In genomic region chr16:23877107-23878070, GRCh38 we compare ENCODE assay signal across 11 cellular contexts. TPM values are rescaled to one million over a fixed set of nuclear protein-coding genes. Genes with fewer than 3 reads are reported as not detected.
DNase-seq lines count a peak whose midpoint lies in the region; ATAC-seq and TF ChIP-seq lines count a peak whose summit lies in the region.
"Had no signal": no experiment of that assay in that cellular context is flagged by ENCODE, and none has a peak within 500 bp of the region (broad histone marks: within the 10 kb centered on the region; RNA-seq: fewer than 3 reads in every experiment).

No MANE protein-coding gene starts in this region.

- peaks cover 15% of the 10 kb centered on the region for H3K36me3 Mint-ChIP-seq in activated CD8-positive, alpha-beta memory T cell treated with anti-CD3 and anti-CD28 coated beads, Interleukin-2, amount 10 ng/mL, durations not matched to agents 7 days and 5 days
- H3K36me3 Mint-ChIP-seq in activated naive CD4-positive, alpha-beta T cell treated with anti-CD3 and anti-CD28 coated beads, Interleukin-2, amount 50 U/mL, for 72 hours = peaks cover 0 to 3% of the 10 kb centered on the region in 2 donors

- H3K4me1 ChIP-seq in Loucy (ENCODE audit: insufficient read depth, low read length, poor library complexity, severe bottlenecking) (peaks cover 59% of the 10 kb centered on the region), SJCRH30 (no peaks in the 10 kb centered on the region)

- CTCF ChIA-PET in activated CD8-positive, alpha-beta memory T cell treated with anti-CD3 and anti-CD28 coated beads, Interleukin-2, amount 10 ng/mL, durations not matched to agents 7 days and 5 days (lab: Charles Lee) = interaction anchor here (0.6 to 3.7 kb wide), 16 partner anchors 9 to 862 kb away, joined by 3 to 34 read pairs (median 4); no protein-coding TSS in a partner anchor

- H3K9ac ChIP-seq in Loucy (ENCODE audit: low read depth, low read length, poor library complexity, severe bottlenecking) = peak overlapping the region; percentile 1

- intact Hi-C loops in posterior vena cava (cut with DNase I) = no loop called here

- TF ChIP-seq CTCF in Loucy (conservative IDR thresholded peaks at IDR 0.05; ENCODE audit: low read length) = peak; percentile 77

- peaks cover 3% of the 10 kb centered on the region; the same call in 1 of the 2 replicates for H3K36me3 ChIP-seq in Loucy (ENCODE audit: insufficient read depth, low read length)
- no peaks in the 10 kb centered on the region for H3K36me3 ChIP-seq in SJCRH30
- H3K36me3 ChIP-seq: ovary had no signal

- no peak overlapping the region for H3K4me2 ChIP-seq in Loucy (ENCODE audit: low read depth, low read length, poor library complexity, severe bottlenecking)

- no peaks in the 10 kb centered on the region for H4K20me1 ChIP-seq in Loucy (ENCODE audit: insufficient read depth, low read length, poor library complexity, severe bottlenecking)

- no peaks in the 10 kb centered on the region for H3K9me2 ChIP-seq in Loucy (replicated peaks; ENCODE audit: low read depth, low read length)

- peaks cover 80% of the 10 kb centered on the region for H3K79me2 ChIP-seq in Loucy (ENCODE audit: insufficient read depth, low read length)

- no peak overlapping the region for H2AFZ ChIP-seq in Loucy (ENCODE audit: low read length)

- no peaks in the 10 kb centered on the region for H3F3A ChIP-seq in Loucy (ENCODE audit: low read depth)

- H3K27me3 ChIP-seq in Loucy (ENCODE audit: insufficient read depth, low read length, poor library complexity, severe bottlenecking) = no peaks in the 10 kb centered on the region
- H3K27me3 ChIP-seq in SJCRH30 = no peaks in the 10 kb centered on the region
- H3K27me3 ChIP-seq: ovary had no signal

- no peak overlapping the region for H3K27ac ChIP-seq in SJCRH30
- H3K27ac ChIP-seq: ovary had no signal

- no peak for DNase-seq in activated CD8-positive, alpha-beta memory T cell treated with anti-CD3 and anti-CD28 coated beads, Interleukin-2, amount 10 ng/mL, durations not matched to agents 7 days and 5 days
- DNase-seq in activated CD8-positive, alpha-beta memory T cell treated with anti-CD3 and anti-CD28 coated beads, Interleukin-2, amount 50 U/mL, for 48 hours = no peak
- DNase-seq in activated naive CD4-positive, alpha-beta T cell treated with anti-CD3 and anti-CD28 coated beads, Interleukin-2, amount 50 U/mL, for 72 hours (ENCODE audit: low spot score in 2 of 2) = no peak
- no peak for DNase-seq in stimulated activated naive CD8-positive, alpha-beta T cell treated with anti-CD3 and anti-CD28 coated beads, Interleukin-15, Interleukin-2, amounts not matched to agents 100 U/mL and 50 U/mL, for 24 hours
- no peak for DNase-seq in GF-D8 (lab: John Stamatoyannopoulos, UW)
- DNase-seq in SJCRH30 = no peak
- no peak for DNase-seq in posterior vena cava (ENCODE audit: low spot score)
- DNase-seq: ovary; SHP77 treated with DMSO at 0.1 percent for 48 hours; stimulated activated CD4-positive, alpha-beta T cell treated with anti-CD3 and anti-CD28 coated beads, Interleukin-4, amount 100 ng/mL, for 4 hours had no signal

- ATAC-seq in activated CD8-positive, alpha-beta memory T cell treated with anti-CD3 and anti-CD28 coated beads, Interleukin-2, amount 10 ng/mL, durations not matched to agents 7 days and 5 days = no peak
- ATAC-seq in activated naive CD4-positive, alpha-beta T cell treated with anti-CD3 and anti-CD28 coated beads, Interleukin-2, amount 50 U/mL, for 72 hours = peak; percentile 61 to 70
- peak; percentile 24 for ATAC-seq in stimulated activated naive CD8-positive, alpha-beta T cell treated with anti-CD3 and anti-CD28 coated beads, Interleukin-15, Interleukin-2, amounts not matched to agents 100 U/mL and 50 U/mL, for 24 hours

- H3K9me3 ChIP-seq in Loucy (ENCODE audit: insufficient read depth, low read depth, low read length) (no peaks in the 10 kb centered on the region), SJCRH30 (replicated peaks) (no peaks in the 10 kb centered on the region)
- H3K9me3 ChIP-seq: ovary had no signal

- H3K4me3 ChIP-seq in Loucy (ENCODE audit: low read length, poor library complexity, severe bottlenecking) (no peak overlapping the region), SJCRH30 (no peak overlapping the region)
- H3K4me3 ChIP-seq: ovary had no signal

- peak overlapping the region; percentile 54 for H3K27ac Mint-ChIP-seq in activated CD8-positive, alpha-beta memory T cell treated with anti-CD3 and anti-CD28 coated beads, Interleukin-2, amount 10 ng/mL, durations not matched to agents 7 days and 5 days
- H3K27ac Mint-ChIP-seq in activated naive CD4-positive, alpha-beta T cell treated with anti-CD3 and anti-CD28 coated beads, Interleukin-2, amount 50 U/mL, for 72 hours = peak overlapping the region in 1 of 2 donors; percentile 16

- H3K9me3 Mint-ChIP-seq in activated CD8-positive, alpha-beta memory T cell treated with anti-CD3 and anti-CD28 coated beads, Interleukin-2, amount 10 ng/mL, durations not matched to agents 7 days and 5 days (ENCODE audit: low read depth) = no peaks in the 10 kb centered on the region
- no peaks in the 10 kb centered on the region for H3K9me3 Mint-ChIP-seq in activated naive CD4-positive, alpha-beta T cell treated with anti-CD3 and anti-CD28 coated beads, Interleukin-2, amount 50 U/mL, for 72 hours

- H3K4me3 Mint-ChIP-seq in activated CD8-positive, alpha-beta memory T cell treated with anti-CD3 and anti-CD28 coated beads, Interleukin-2, amount 10 ng/mL, durations not matched to agents 7 days and 5 days = no peak overlapping the region

- peaks cover 80% of the 10 kb centered on the region for H3K4me1 Mint-ChIP-seq in activated CD8-positive, alpha-beta memory T cell treated with anti-CD3 and anti-CD28 coated beads, Interleukin-2, amount 10 ng/mL, durations not matched to agents 7 days and 5 days

- no peaks in the 10 kb centered on the region for H3K27me3 Mint-ChIP-seq in activated CD8-positive, alpha-beta memory T cell treated with anti-CD3 and anti-CD28 coated beads, Interleukin-2, amount 10 ng/mL, durations not matched to agents 7 days and 5 days

RNA-seq across cellular contexts. Expression of gene PRKCB, which starts 41.6 kb away (rescaled TPM):
- 100 to 1,000 TPM in 1 of 2 experiments, 10 to 100 TPM in 1; 98.5 to 125 TPM for total RNA-seq in activated CD8-positive, alpha-beta memory T cell treated with anti-CD3 and anti-CD28 coated beads, Interleukin-2, amount 10 ng/mL, durations not matched to agents 7 days and 5 days
- 10 to 100 TPM; 47.8 to 89.9 TPM for total RNA-seq in activated naive CD4-positive, alpha-beta T cell treated with anti-CD3 and anti-CD28 coated beads, Interleukin-2, amount 50 U/mL, for 72 hours
- total RNA-seq in SJCRH30 (2014; rRNA removed; shearing (Covaris generic)) = not detected in 2 replicates
- total RNA-seq in posterior vena cava = 10 to 100 TPM; 17.5 to 26.9 TPM

Comparison
In these comparisons a context has a peak if more than half of its experiments do, and no peak if none do; other contexts are left out.
1. RNA of gene PRKCB, which starts 41.6 kb away (total RNA-seq): 98.5 to 125 TPM in activated CD8-positive, alpha-beta memory T cell treated with anti-CD3 and anti-CD28 coated beads, Interleukin-2, amount 10 ng/mL, durations not matched to agents 7 days and 5 days, 47.8 to 89.9 TPM in activated naive CD4-positive, alpha-beta T cell treated with anti-CD3 and anti-CD28 coated beads, Interleukin-2, amount 50 U/mL, for 72 hours and 17.5 to 26.9 TPM in posterior vena cava; not detected in SJCRH30; every median in the first group is over 10 times any median in the second.